15 cellular contexts compared by ENCODE assay signal in genomic region chr12:39912211-39912980, GRCh38.
DNase-seq lines count a peak whose midpoint lies in the region; ATAC-seq and TF ChIP-seq lines count a peak whose summit lies in the region.
"Had no signal": no experiment of that assay in that cellular context is flagged by ENCODE, and none has a peak within 500 bp of the region (broad histone marks: within the 10 kb centered on the region; RNA-seq: fewer than 3 reads in every experiment).

No MANE protein-coding gene starts in this region.

- H3K27ac ChIP-seq in C4-2B (peak overlapping the region; percentile 84), ovary (no peak overlapping the region)
- H3K27ac ChIP-seq: SJCRH30, thoracic aorta had no signal

- no peak for TF ChIP-seq CTCF in C4-2B (conservative IDR thresholded peaks at IDR 0.05)
- TF ChIP-seq CTCF in lower leg skin (IDR thresholded peaks at IDR 0.05): no peak
- no peak for TF ChIP-seq CTCF in ovary (IDR thresholded peaks at IDR 0.05)

- H3K27me3 ChIP-seq in ovary: no peaks in the 10 kb centered on the region
- H3K27me3 ChIP-seq: SJCRH30 had no signal

- H3K4me3 ChIP-seq in lower leg skin (ENCODE audit: low read depth, poor library complexity, severe bottlenecking) (no peak overlapping the region), ovary (no peak overlapping the region)
- H3K4me3 ChIP-seq: SJCRH30, thoracic aorta had no signal

- 45 to 53% methylated on average over 7 of the region's 7 CpGs for WGBS in lower leg skin, 2 donors
- WGBS in ovary, 3 donors: 33 to 69% (median 56%) methylated on average over 7 of the region's 7 CpGs

- ATAC-seq in GM18867 (IDR thresholded peaks at IDR 0.05; ENCODE audit: unreplicated experiment): no peak

- TF ChIP-seq EP300 in ovary (IDR thresholded peaks at IDR 0.05): no peak

- DNase-seq in HuH-7 (ENCODE audit: low spot score) (peak; percentile 29), cerebellar cortex (ENCODE audit: low spot score) (peak; percentile 85), lower leg skin (ENCODE audit: low spot score in 2 of 2) (peak; percentile 79 to 88), anterior cingulate cortex (lab: John Stamatoyannopoulos, UW) (no peak), amygdala (lab: John Stamatoyannopoulos, UW) (no peak), ovary (no peak)
- DNase-seq: AML-193; amniotic stem cell; NCI-H1048; SJCRH30; stimulated activated CD4-positive, alpha-beta T cell treated with anti-CD3 and anti-CD28 coated beads, Interleukin-15, amount 100 ng/mL, for 24 hours; T-helper 9 cell had no signal

- H3K9me3 ChIP-seq in ovary: no peaks in the 10 kb centered on the region
- H3K9me3 ChIP-seq: SJCRH30, thoracic aorta had no signal

- no peaks in the 10 kb centered on the region for H3K36me3 ChIP-seq in ovary
- H3K36me3 ChIP-seq: SJCRH30, thoracic aorta had no signal

- TF ChIP-seq POLR2A in lower leg skin (IDR thresholded peaks at IDR 0.05): no peak
- TF ChIP-seq POLR2A in ovary (IDR thresholded peaks at IDR 0.05): no peak

- intact Hi-C loops in lower leg skin (cut with DNase I; ENCODE audit: low total_unique reads) (no loop called here), ovary (cut with DNase I) (no loop called here)

- H3K4me1 ChIP-seq in ovary (ENCODE audit: insufficient read depth): peaks cover 2% of the 10 kb centered on the region
- H3K4me1 ChIP-seq: SJCRH30 had no signal

Comparison
In these comparisons a context has a peak if more than half of its experiments do, and no peak if none do; other contexts are left out.
1. DNase-seq: peak in HuH-7 (single experiment), cerebellar cortex (single experiment) and lower leg skin (2 of 2); none in anterior cingulate cortex (0 of 58), amygdala (0 of 56) and ovary (0 of 5).